Comparison of ENCODE assay signal across 1 cellular context in the genomic region with DNA sequence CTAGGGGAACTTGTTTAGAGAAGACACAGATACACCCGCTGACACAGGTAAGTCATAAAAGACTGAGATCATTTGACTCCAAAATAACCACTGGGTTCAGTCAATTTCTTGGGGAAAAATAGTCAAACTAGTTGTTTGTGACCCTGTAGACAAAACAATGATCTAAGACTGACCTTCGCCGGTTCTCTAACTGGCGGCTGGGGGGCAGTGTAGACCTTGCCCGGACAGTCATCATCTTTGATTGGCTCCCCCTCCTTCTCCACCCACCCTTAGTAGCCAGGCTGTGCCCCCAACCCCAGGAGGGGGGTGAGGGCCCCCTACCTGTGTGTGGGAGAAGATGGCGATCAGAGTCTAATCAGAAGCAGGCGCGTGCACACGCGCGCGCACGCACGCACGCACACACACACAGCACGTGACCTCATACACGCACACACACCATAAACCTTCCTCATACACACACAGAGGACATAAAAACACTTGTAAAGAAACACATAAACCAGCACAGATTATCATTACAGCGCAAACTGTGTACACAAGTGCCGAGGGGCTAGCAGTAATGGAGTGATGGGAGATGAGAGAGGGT.
TF ChIP-seq lines count a peak whose summit lies in the region.

No MANE protein-coding gene starts in this region.

TF ChIP-seq in K562, 482 proteins besides CTCF, POLR2A, EP300 and RAD21 (continued from another document):
- TF ChIP-seq, protein P1, sequence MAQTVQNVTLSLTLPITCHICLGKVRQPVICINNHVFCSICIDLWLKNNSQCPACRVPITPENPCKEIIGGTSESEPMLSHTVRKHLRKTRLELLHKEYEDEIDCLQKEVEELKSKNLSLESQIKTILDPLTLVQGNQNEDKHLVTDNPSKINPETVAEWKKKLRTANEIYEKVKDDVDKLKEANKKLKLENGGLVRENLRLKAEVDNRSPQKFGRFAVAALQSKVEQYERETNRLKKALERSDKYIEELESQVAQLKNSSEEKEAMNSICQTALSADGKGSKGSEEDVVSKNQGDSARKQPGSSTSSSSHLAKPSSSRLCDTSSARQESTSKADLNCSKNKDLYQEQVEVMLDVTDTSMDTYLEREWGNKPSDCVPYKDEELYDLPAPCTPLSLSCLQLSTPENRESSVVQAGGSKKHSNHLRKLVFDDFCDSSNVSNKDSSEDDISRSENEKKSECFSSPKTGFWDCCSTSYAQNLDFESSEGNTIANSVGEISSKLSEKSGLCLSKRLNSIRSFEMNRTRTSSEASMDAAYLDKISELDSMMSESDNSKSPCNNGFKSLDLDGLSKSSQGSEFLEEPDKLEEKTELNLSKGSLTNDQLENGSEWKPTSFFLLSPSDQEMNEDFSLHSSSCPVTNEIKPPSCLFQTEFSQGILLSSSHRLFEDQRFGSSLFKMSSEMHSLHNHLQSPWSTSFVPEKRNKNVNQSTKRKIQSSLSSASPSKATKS (CRISPR knock-in tag; IDR thresholded peaks at IDR 0.05), result no peak
- TF ChIP-seq, protein P2, sequence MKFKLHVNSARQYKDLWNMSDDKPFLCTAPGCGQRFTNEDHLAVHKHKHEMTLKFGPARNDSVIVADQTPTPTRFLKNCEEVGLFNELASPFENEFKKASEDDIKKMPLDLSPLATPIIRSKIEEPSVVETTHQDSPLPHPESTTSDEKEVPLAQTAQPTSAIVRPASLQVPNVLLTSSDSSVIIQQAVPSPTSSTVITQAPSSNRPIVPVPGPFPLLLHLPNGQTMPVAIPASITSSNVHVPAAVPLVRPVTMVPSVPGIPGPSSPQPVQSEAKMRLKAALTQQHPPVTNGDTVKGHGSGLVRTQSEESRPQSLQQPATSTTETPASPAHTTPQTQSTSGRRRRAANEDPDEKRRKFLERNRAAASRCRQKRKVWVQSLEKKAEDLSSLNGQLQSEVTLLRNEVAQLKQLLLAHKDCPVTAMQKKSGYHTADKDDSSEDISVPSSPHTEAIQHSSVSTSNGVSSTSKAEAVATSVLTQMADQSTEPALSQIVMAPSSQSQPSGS (CRISPR knock-in tag; IDR thresholded peaks at IDR 0.05), result no peak
- TF ChIP-seq NCOA4 (IDR thresholded peaks at IDR 0.05; ENCODE audit: partially characterized antibody) (no peak), ZNF239 (CRISPR knock-in tag; IDR thresholded peaks at IDR 0.05) (no peak), HIVEP1 (CRISPR knock-in tag; IDR thresholded peaks at IDR 0.05) (no peak), CBX2 (IDR thresholded peaks at IDR 0.05; ENCODE audit: insufficient read depth, low read length, poor library complexity, severe bottlenecking) (no peak)
TF ChIP-seq in K562: peak in this region for 4.
